In the genomic region with DNA sequence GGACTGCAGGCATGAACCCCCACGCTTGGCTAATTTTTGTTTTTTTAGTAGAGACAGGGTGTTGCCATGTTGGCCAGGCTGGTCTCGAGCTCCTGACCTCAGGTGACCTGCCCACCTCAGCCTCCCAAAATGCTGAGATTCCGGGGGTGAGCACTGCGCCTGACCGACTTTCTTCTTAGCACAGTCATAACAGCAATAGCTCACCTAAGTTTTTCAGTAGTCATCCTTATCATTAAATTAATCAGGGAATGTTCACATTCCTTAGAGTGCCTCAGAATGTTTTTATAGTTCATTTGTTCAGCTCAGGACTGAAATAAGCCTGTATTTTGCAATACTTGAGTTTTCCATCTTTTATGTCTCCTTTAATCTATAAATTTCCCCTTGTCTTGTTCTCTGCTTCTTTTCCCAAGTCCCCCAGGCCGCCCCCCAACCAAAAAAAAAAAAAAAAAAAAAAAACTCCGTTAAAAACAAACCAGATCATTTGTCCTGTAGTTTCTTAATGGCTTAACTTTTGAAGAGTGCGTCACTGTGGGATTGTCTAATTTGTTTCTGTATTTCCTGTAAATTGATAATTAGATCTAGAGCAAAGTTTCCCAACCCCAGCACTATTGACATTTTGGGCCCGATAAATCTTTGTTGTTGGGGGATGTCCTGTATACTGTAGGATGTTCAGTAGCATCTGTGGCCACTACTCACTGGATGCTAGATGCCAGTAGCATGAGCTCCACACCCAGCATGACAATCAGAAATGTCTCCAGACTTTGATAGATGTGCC, we compare ENCODE assay signal across 19 cellular contexts.
A peak's percentile ranks its signal among the peaks of the same experiment; 100 is the strongest.
DNase-seq lines count a peak whose midpoint lies in the region; ATAC-seq, FAIRE-seq and TF ChIP-seq lines count a peak whose summit lies in the region.
"Had no signal": no experiment of that assay in that cellular context is flagged by ENCODE, and none has a peak within 500 bp of the region (broad histone marks: within the 10 kb centered on the region; RNA-seq: fewer than 3 reads in every experiment).

No MANE protein-coding gene starts in this region.

- H3K36me3 ChIP-seq in mesenchymal stem cell (ENCODE audit: control insufficient read depth in 1 of 2, insufficient read depth in 2 of 2, low read depth in 1 of 2, low read length in 2 of 2) (peaks cover 6 to 29% of the 10 kb centered on the region in 2 experiments), small intestine (ENCODE audit: control insufficient read depth in 2 of 2, insufficient read depth in 2 of 2, low read length in 2 of 2) (peaks cover 0 to 2% of the 10 kb centered on the region in 2 donors)

- H3K4ac ChIP-seq in mesenchymal stem cell (ENCODE audit: low read depth in 1 of 2, low read length in 2 of 2), result peak overlapping the region in 1 of 2 experiments; percentile 35

- FAIRE-seq in small intestine (lab: Jason Lieb, UNC), result no peak
- FAIRE-seq: A204.1 had no signal

- ATAC-seq in HG02973 (IDR thresholded peaks at IDR 0.05; ENCODE audit: unreplicated experiment), result no peak
- ATAC-seq: activated T-cell treated with anti-CD3 and anti-CD28 coated beads, Interleukin-2, amount 50 U/mL, for 4 hours; heart right ventricle had no signal

- peak overlapping the region in 1 of 2 experiments; percentile 48 for H2BK12ac ChIP-seq in mesenchymal stem cell (ENCODE audit: low read length in 2 of 2)

- no peak overlapping the region for H3K23ac ChIP-seq in mesenchymal stem cell (ENCODE audit: low read length in 2 of 2)

- H2BK120ac ChIP-seq in mesenchymal stem cell (ENCODE audit: low read depth, low read length), result no peak overlapping the region

- peaks cover 11% of the 10 kb centered on the region for H3K79me1 ChIP-seq in mesenchymal stem cell (replicated peaks; ENCODE audit: low read length, poor library complexity, severe bottlenecking)

- H3K27me3 ChIP-seq in mesenchymal stem cell (ENCODE audit: control insufficient read depth in 1 of 2, insufficient read depth in 1 of 2, low read length in 2 of 2) (no peaks in the 10 kb centered on the region), small intestine (ENCODE audit: control insufficient read depth in 2 of 2, insufficient read depth in 2 of 2, low read length in 2 of 2) (no peaks in the 10 kb centered on the region)
- H3K27me3 ChIP-seq: heart right ventricle had no signal

- H3K27ac ChIP-seq in mesenchymal stem cell (ENCODE audit: low read length, poor library complexity, severe bottlenecking) (peak overlapping the region; percentile 93), small intestine (ENCODE audit: low read depth in 1 of 2, low read length in 1 of 2) (no peak overlapping the region)
- H3K27ac ChIP-seq: left ventricle myocardium inferior had no signal

- peak overlapping the region; percentile 76 for H2BK5ac ChIP-seq in mesenchymal stem cell (ENCODE audit: low read depth, low read length, poor library complexity, severe bottlenecking)

- H3K4me1 ChIP-seq in mesenchymal stem cell (ENCODE audit: control insufficient read depth, insufficient read depth, low read depth, low read length), result peaks cover 13% of the 10 kb centered on the region
- no peaks in the 10 kb centered on the region for H3K4me1 ChIP-seq in small intestine (ENCODE audit: control insufficient read depth in 2 of 2, insufficient read depth in 1 of 2, low read depth in 1 of 2, low read length in 1 of 2)

- no peak overlapping the region for H3K18ac ChIP-seq in mesenchymal stem cell (ENCODE audit: low read depth in 1 of 2, low read length in 2 of 2)

- H2BK15ac ChIP-seq in mesenchymal stem cell (ENCODE audit: low read depth, poor library complexity, severe bottlenecking), result no peak overlapping the region

- H3K9ac ChIP-seq in mesenchymal stem cell (ENCODE audit: low read length), result no peak overlapping the region

- peak overlapping the region; percentile 99 for H2AK5ac ChIP-seq in mesenchymal stem cell (ENCODE audit: low read length, severe bottlenecking)

- no peak overlapping the region for H3K4me3 ChIP-seq in cardiac fibroblast (replicated peaks in 1 of 2; ENCODE audit: low read depth in 2 of 2, low read length in 2 of 2)
- no peak overlapping the region for H3K4me3 ChIP-seq in mesenchymal stem cell (ENCODE audit: insufficient read depth in 1 of 2, low read depth in 1 of 2, low read length in 2 of 2)
- no peak overlapping the region for H3K4me3 ChIP-seq in small intestine (ENCODE audit: low read depth in 1 of 2, low read length in 2 of 2)
- H3K4me3 ChIP-seq: heart right ventricle, left ventricle myocardium inferior had no signal

- no peak for TF ChIP-seq CTCF in cardiac fibroblast (IDR thresholded peaks at IDR 0.05; ENCODE audit: low read depth, low read length)

- 96% methylated on average over 7 of the region's 9 CpGs for WGBS in mesenchymal stem cell
- 86 to 94% (median 92%) methylated on average over 9 of the region's 9 CpGs for WGBS in small intestine, 3 donors

- H4K91ac ChIP-seq in mesenchymal stem cell (ENCODE audit: low read length), result peak overlapping the region; percentile 47

- H4K8ac ChIP-seq in mesenchymal stem cell (ENCODE audit: low read length), result peak overlapping the region; percentile 48

- DNase-seq in A172 (ENCODE audit: low spot score), result peak; percentile 72
- peak; percentile 13 for DNase-seq in HK-2 (ENCODE audit: unreplicated experiment)
- DNase-seq in cardiac fibroblast (ENCODE audit: low read depth in 2 of 2), result peak; percentile 40 to 62
- DNase-seq in mesenchymal stem cell, result peak; percentile 11
- no peak for DNase-seq in NCI-H2227 (lab: John Stamatoyannopoulos, UW; ENCODE audit: unreplicated experiment)
- no peak for DNase-seq in RPMI8226
- no peak for DNase-seq in small intestine
- DNase-seq: activated CD4-positive, alpha-beta T cell treated with anti-CD3 and anti-CD28 coated beads for 4 hours; activated T-cell treated with anti-CD3 and anti-CD28 coated beads, Interleukin-2, amount 50 U/mL, for 4 hours; amygdala; Calu3; effector memory CD4-positive, alpha-beta T cell; heart right ventricle; left ventricle myocardium inferior; NCI-H1105; NCI-H446; nephron progenitor cell had no signal

- H3K4me2 ChIP-seq in mesenchymal stem cell (ENCODE audit: low read length, poor library complexity, severe bottlenecking), result no peak overlapping the region

- H3K9me3 ChIP-seq in mesenchymal stem cell (ENCODE audit: control insufficient read depth, low read length) (no peaks in the 10 kb centered on the region), small intestine (ENCODE audit: control insufficient read depth, low read depth) (no peaks in the 10 kb centered on the region)
- H3K9me3 ChIP-seq: heart right ventricle, left ventricle myocardium inferior had no signal

- H2AFZ ChIP-seq in mesenchymal stem cell (ENCODE audit: low read depth, low read length), result no peak overlapping the region

- H3K14ac ChIP-seq in mesenchymal stem cell (ENCODE audit: low read length in 2 of 2), result no peak overlapping the region

Comparison
In these comparisons a context has a peak if more than half of its experiments do, and no peak if none do; other contexts are left out.
1. DNase-seq: peak in A172 (single experiment), HK-2 (single experiment), cardiac fibroblast (2 of 2) and mesenchymal stem cell (single experiment); none in NCI-H2227 (single experiment), RPMI8226 (single experiment) and small intestine (single experiment).